15 cellular contexts compared by ENCODE assay signal in the genomic region with DNA sequence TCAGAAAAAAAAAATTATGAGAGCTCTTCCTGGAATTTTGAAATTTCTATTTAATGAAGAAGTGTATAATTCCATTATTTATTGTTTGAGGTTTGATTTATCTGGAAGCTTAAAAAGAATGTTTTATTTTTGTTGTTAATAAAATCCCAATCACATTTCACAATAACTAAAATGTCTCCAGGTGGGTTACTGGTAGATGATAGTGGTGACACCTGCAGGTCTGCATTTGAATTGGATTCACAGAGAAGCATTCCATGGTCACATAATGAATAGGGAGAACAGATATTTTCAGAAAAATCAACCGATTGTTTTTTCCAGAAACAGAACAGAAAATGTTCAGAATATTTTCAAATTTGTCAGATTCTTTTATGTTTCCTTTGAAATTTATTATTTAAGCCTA. TPM values are rescaled to one million over a fixed set of nuclear protein-coding genes. Genes with fewer than 3 reads are reported as not detected.
DNase-seq lines count a peak whose midpoint lies in the region; ATAC-seq, FAIRE-seq and TF ChIP-seq lines count a peak whose summit lies in the region.
"Had no signal": no experiment of that assay in that cellular context is flagged by ENCODE, and none has a peak within 500 bp of the region (broad histone marks: within the 10 kb centered on the region; RNA-seq: fewer than 3 reads in every experiment).

No MANE protein-coding gene starts in this region.

- H3F3A ChIP-seq in PC-9 (ENCODE audit: insufficient read depth, low read depth) = peaks cover 10% of the 10 kb centered on the region; the same call in 1 of the 2 replicates

- 0 out of 2 replicates have a peak, but pooled peaks cover 6% of the 10 kb centered on the region for H3K79me2 ChIP-seq in PC-9 (ENCODE audit: low read depth)

- no peak for TF ChIP-seq POLR2A in A549 (IDR thresholded peaks at IDR 0.05; ENCODE audit: low read length)

- H3K4me1 ChIP-seq in A549 = no peaks in the 10 kb centered on the region
- no peaks in the 10 kb centered on the region for H3K4me1 ChIP-seq in PC-9 (replicated peaks; ENCODE audit: insufficient read depth)
- no peaks in the 10 kb centered on the region for H3K4me1 ChIP-seq in foreskin keratinocyte
- H3K4me1 ChIP-seq: sigmoid colon had no signal

- POLR2A ChIA-PET in A549 (lab: Yijun Ruan, JAX) (no interaction called here), PC-9 (lab: Charles Lee; ENCODE audit: unreplicated experiment) (interaction anchor here (0.5 kb wide), 1 partner anchor 638 kb away, joined by 7 read pairs; no protein-coding TSS in a partner anchor)

- H3K36me3 ChIP-seq in PC-9 (ENCODE audit: low read depth) = no peaks in the 10 kb centered on the region

- no TSS peak for BruUV-seq in PC-9 (replicated peaks; lab: Mats Ljungman, UMichigan)

- H2AFZ ChIP-seq in PC-9 = no peak overlapping the region

- peak; percentile 25 to 31; a peak in 3 of 5 replicates for TF ChIP-seq RAD21 in A549 (conservative IDR thresholded peaks at IDR 0.05 in 1 of 2, IDR thresholded peaks at IDR 0.05 in 1 of 2)

- FAIRE-seq in A549 (lab: Jason Lieb, UNC) = peak; percentile 59

- TF ChIP-seq CTCF in A549 (IDR thresholded peaks at IDR 0.05) (peak; percentile 39), GM13977 (IDR thresholded peaks at IDR 0.05; ENCODE audit: extremely low read depth, insufficient read depth, missing control alignments) (peak; percentile 14), PC-9 (conservative IDR thresholded peaks at IDR 0.05) (peak; percentile 58), foreskin keratinocyte (conservative IDR thresholded peaks at IDR 0.05) (peak; percentile 57)

- no peak for TF ChIP-seq EP300 in A549 (IDR thresholded peaks at IDR 0.05)

- H3K9me3 ChIP-seq in A549 = no peaks in the 10 kb centered on the region
- H3K9me3 ChIP-seq in PC-9 (ENCODE audit: insufficient read depth, low read depth) = no peaks in the 10 kb centered on the region
- H3K9me3 ChIP-seq: sigmoid colon had no signal

- no peaks in the 10 kb centered on the region for H3K9me2 ChIP-seq in PC-9 (ENCODE audit: insufficient read depth)

- H3K27ac ChIP-seq in A549 (no peak overlapping the region), PC-9 (no peak overlapping the region), foreskin keratinocyte (no peak overlapping the region)
- H3K27ac ChIP-seq: sigmoid colon had no signal

- no peaks in the 10 kb centered on the region for H4K20me1 ChIP-seq in PC-9 (ENCODE audit: insufficient read depth)

- 82% methylated on average over 1 of the region's 1 CpG for WGBS in A549 (ENCODE audit: missing lambda C conversion rate)

- H3K27me3 ChIP-seq in PC-9 (ENCODE audit: insufficient read depth, low read depth) (no peaks in the 10 kb centered on the region), foreskin keratinocyte (no peaks in the 10 kb centered on the region)
- H3K27me3 ChIP-seq: sigmoid colon had no signal

- peak; percentile 21 to 34 for DNase-seq in A549 (ENCODE audit: low read depth in 1 of 2, low spot score in 1 of 2)
- no peak for DNase-seq in GM13977 (ENCODE audit: low spot score)
- DNase-seq in PC-9 = no peak
- no peak for DNase-seq in foreskin keratinocyte
- DNase-seq in effector CD4-positive, alpha-beta T cell = no peak
- DNase-seq in DMS153 treated with DMSO at 0.1 percent for 48 hours (lab: John Stamatoyannopoulos, UW; ENCODE audit: unreplicated experiment) = no peak
- no peak for DNase-seq in Right ventricle myocardium inferior (ENCODE audit: missing footprints)
- DNase-seq: hippocampal formation, NCI-H1930, NCI-H524 treated with DMSO at 0.1 percent for 48 hours, nucleus accumbens, sigmoid colon, substantia nigra had no signal

- CTCF ChIA-PET in A549 (lab: Yijun Ruan, JAX) (interaction anchor here (0.5 to 1.8 kb wide), 11 partner anchors 9 to 365 kb away, joined by 3 to 10 read pairs (median 3); no protein-coding TSS in a partner anchor), PC-9 (lab: Charles Lee) (interaction anchor here (0.6 to 0.9 kb wide), 2 partner anchors 19 to 357 kb away, joined by 3 read pairs; no protein-coding TSS in a partner anchor)

- H3K4me3 ChIP-seq in A549 = no peak overlapping the region
- H3K4me3 ChIP-seq in PC-9 = no peak overlapping the region
- H3K4me3 ChIP-seq: sigmoid colon had no signal

- intact Hi-C loops in PC-9 (cut with micrococcal nuclease; ENCODE audit: unreplicated experiment) = no loop called here
- intact Hi-C loops in Right ventricle myocardium inferior (cut with DNase I) = no loop called here

- H3K4me2 ChIP-seq in A549 (no peak overlapping the region), PC-9 (no peak overlapping the region)

- ATAC-seq in A549 = peak in 1 of 2 experiments; percentile 60; a peak in 2 of 6 replicates
- ATAC-seq in foreskin keratinocyte = no peak
- ATAC-seq in HG03175 (IDR thresholded peaks at IDR 0.05; ENCODE audit: unreplicated experiment) = no peak
- no peak for ATAC-seq in Right ventricle myocardium inferior
- ATAC-seq: Panc1 had no signal

- in situ Hi-C loops in GM13977 (cut with MboI; ENCODE audit: low pct_unique_long_range_greater_than_20kb, low sequenced_read_pairs, unreplicated experiment) = no loop called here

TF ChIP-seq in A549, 52 proteins besides CTCF, POLR2A, EP300 and RAD21:
- TF ChIP-seq SMC3 (IDR thresholded peaks at IDR 0.05) (peak; percentile 23; the same call in 1 of the 3 replicates), ELK1 (IDR thresholded peaks at IDR 0.05; ENCODE audit: low read depth, low read length) (no peak)

RNA-seq across cellular contexts. Expression of gene ASB7, which starts 48.3 kb away (rescaled TPM):
- polyA plus RNA-seq in A549 (2011; rRNA removed) (19.3 and 21.6 TPM in 2 replicates), A549 (2017; fragmentation: RNase III; extraction: RNeasy Plus Mini Kit Qiagen cat#74134 plus additional on column Dnase treatment) (8.2 to 9.2 TPM (median 8.4 TPM) in 3 replicates), foreskin keratinocyte (3.3 and 3.7 TPM in 2 replicates)
- 7.1 and 7.6 TPM in 2 replicates for polyA plus RNA-seq in A549 (2012; cell fraction: cytosol; rRNA removed)
- 4.0 and 5.4 TPM in 2 replicates for polyA plus RNA-seq in A549 (2012; cell fraction: nucleus; rRNA removed)
- polyA minus RNA-seq in A549 (2011; rRNA and poly(A)+ RNA removed) = 28.6 and 33.4 TPM in 2 replicates
- total RNA-seq in PC-9 (2021) (17.9 and 19.0 TPM in 2 replicates), foreskin keratinocyte (10.9 and 11.8 TPM in 2 replicates), Right ventricle myocardium inferior (5.3 TPM)

RNA-seq across cellular contexts. Expression of gene LINS1, which starts 48.7 kb away (rescaled TPM):
- polyA plus RNA-seq in A549 (2011; rRNA removed) (23.1 and 24.6 TPM in 2 replicates), A549 (2017; fragmentation: RNase III; extraction: RNeasy Plus Mini Kit Qiagen cat#74134 plus additional on column Dnase treatment) (10.0 to 12.1 TPM (median 11.1 TPM) in 3 replicates), foreskin keratinocyte (4.4 and 5.5 TPM in 2 replicates)
- polyA plus RNA-seq in A549 (2012; cell fraction: cytosol; rRNA removed) = 6.4 and 6.9 TPM in 2 replicates
- polyA plus RNA-seq in A549 (2012; cell fraction: nucleus; rRNA removed) = 8.8 and 15.3 TPM in 2 replicates
- 24.5 and 25.5 TPM in 2 replicates for polyA minus RNA-seq in A549 (2011; rRNA and poly(A)+ RNA removed)
- total RNA-seq in PC-9 (2021) (7.0 and 10.9 TPM in 2 replicates), foreskin keratinocyte (11.9 and 12.4 TPM in 2 replicates), Right ventricle myocardium inferior (7.0 TPM)

Comparison
In these comparisons a context has a peak if more than half of its experiments do, and no peak if none do; other contexts are left out.
1. DNase-seq: peak in A549 (2 of 2); none in GM13977 (single experiment), PC-9 (0 of 2), foreskin keratinocyte (0 of 2), effector CD4-positive, alpha-beta T cell (single experiment), DMS153 treated with DMSO at 0.1 percent for 48 hours (single experiment) and Right ventricle myocardium inferior (single experiment).
2. Peak in every context shown above with its lines, with median percentiles within 50 percentile points of each other: CTCF ChIP-seq.